Comparison of ENCODE assay signal across 18 cellular contexts in the genomic region with DNA sequence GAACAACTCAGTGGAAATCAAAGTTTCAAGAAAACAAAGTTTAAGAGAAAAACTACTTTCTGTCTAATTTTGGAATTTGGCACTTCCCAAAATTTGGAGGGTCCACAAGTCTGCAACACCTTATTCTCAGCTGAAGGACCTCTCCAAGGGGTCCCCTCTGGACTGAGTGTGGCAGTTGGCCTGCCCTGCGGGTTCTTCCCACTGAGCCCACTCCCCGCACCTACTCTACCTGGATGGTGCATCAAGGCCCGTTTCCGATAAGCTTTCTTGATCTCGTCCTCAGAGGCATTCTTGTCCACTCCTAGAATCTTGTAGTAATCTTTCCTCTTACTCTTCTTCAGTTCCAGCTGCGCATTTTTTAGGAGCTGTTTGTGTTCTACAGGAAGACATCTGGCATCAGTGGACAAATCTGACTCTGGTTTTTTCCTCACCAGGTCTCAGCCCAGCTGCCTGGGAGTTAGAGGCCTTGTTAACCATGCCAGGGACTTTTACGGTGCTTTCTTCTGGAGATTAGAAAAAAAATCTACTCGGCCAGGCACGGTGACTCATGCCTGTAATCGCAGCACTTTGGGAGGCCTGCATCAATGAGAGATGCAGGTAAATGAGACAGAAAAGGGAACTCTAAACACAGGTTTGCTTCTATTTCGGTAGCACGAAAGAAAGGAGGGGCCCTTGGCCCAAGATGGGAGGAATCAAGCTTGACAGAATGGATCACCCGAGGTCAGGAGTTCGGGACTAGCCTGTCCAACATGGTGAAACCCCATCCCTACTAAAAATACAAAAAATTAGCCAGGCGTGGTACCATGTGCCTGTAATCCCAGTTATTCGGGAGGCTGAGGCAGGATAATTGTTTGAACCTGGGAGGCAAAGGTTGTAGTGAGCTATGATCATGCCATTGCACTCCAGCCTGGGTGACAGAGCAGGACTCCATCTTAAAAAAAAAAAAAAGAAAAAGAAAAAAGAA. TPM values are rescaled to one million over a fixed set of nuclear protein-coding genes. Genes with fewer than 3 reads are reported as not detected.
DNase-seq lines count a peak whose midpoint lies in the region; ATAC-seq and TF ChIP-seq lines count a peak whose summit lies in the region.
"Had no signal": no experiment of that assay in that cellular context is flagged by ENCODE, and none has a peak within 500 bp of the region (broad histone marks: within the 10 kb centered on the region; RNA-seq: fewer than 3 reads in every experiment).

No MANE protein-coding gene starts in this region.

- peak overlapping the region in 2 of 4 donors; percentile 30 to 32 for H3K27ac ChIP-seq in body of pancreas
- H3K27ac ChIP-seq in substantia nigra (ENCODE audit: low read depth, low read length, poor library complexity, severe bottlenecking), result peak overlapping the region; percentile 31
- H3K27ac ChIP-seq in OCI-LY7 (ENCODE audit: low read depth, low read length, poor library complexity, severe bottlenecking), result no peak overlapping the region

- no TSS peak for BruUV-seq in OCI-LY7 (replicated peaks; lab: Mats Ljungman, UMichigan)

- DNase-seq in activated CD4-positive, alpha-beta T cell treated with anti-CD3 and anti-CD28 coated beads, Interleukin-2, amount 10 ng/mL, durations not matched to agents 7 days and 5 days, result no peak
- DNase-seq in activated CD4-positive, alpha-beta T cell treated with anti-CD3 and anti-CD28 coated beads for 36 hours, result no peak
- no peak for DNase-seq in body of pancreas
- DNase-seq in kidney tubule cell (ENCODE audit: low spot score), result peak; percentile 23
- no peak for DNase-seq in substantia nigra (lab: John Stamatoyannopoulos, UW)
- DNase-seq in OCI-LY7 (ENCODE audit: low spot score), result no peak
- no peak for DNase-seq in left ventricle myocardium superior
- no peak for DNase-seq in NCI-H82 (lab: John Stamatoyannopoulos, UW)
- DNase-seq: activated CD4-positive, alpha-beta memory T cell treated with anti-CD3 and anti-CD28 coated beads, Interleukin-2, amount 10 ng/mL, durations not matched to agents 7 days and 5 days; cortex of kidney; glutamatergic neuron; immature natural killer cell; NCI-H774; nucleus accumbens; stimulated activated CD4-positive, alpha-beta T cell treated with anti-CD3 and anti-CD28 coated beads, Interleukin-12 subunit alpha, Interleukin-12 subunit beta, amount 100 ng/mL, for 4 hours had no signal

- CTCF ChIA-PET in activated CD4-positive, alpha-beta T cell treated with anti-CD3 and anti-CD28 coated beads, Interleukin-2, amount 10 ng/mL, durations not matched to agents 7 days and 5 days (lab: Charles Lee), result interaction anchor here (0.9 to 1.6 kb wide), 4 partner anchors 13 to 90 kb away, joined by 3 to 5 read pairs (median 4); partner anchors contain the start of gene CNP
- CTCF ChIA-PET in activated CD4-positive, alpha-beta T cell treated with anti-CD3 and anti-CD28 coated beads for 36 hours (lab: Charles Lee), result interaction anchor here (0.5 to 1.1 kb wide), 3 partner anchors 16 to 48 kb away, joined by 3 read pairs; partner anchors contain the start of gene CNP
- CTCF ChIA-PET in OCI-LY7 (lab: Charles Lee; ENCODE audit: unreplicated experiment), result no interaction called here

- WGBS in body of pancreas, 2 donors, result 83 to 88% methylated on average over 16 of the region's 16 CpGs

- H3K36me3 Mint-ChIP-seq in activated CD4-positive, alpha-beta T cell treated with anti-CD3 and anti-CD28 coated beads, Interleukin-2, amount 10 ng/mL, durations not matched to agents 7 days and 5 days (ENCODE audit: low read depth), result peaks cover 67% of the 10 kb centered on the region
- H3K36me3 Mint-ChIP-seq in activated CD4-positive, alpha-beta T cell treated with anti-CD3 and anti-CD28 coated beads for 36 hours (ENCODE audit: low read depth), result peaks cover 58% of the 10 kb centered on the region

- no peak for TF ChIP-seq POLR2A in body of pancreas (IDR thresholded peaks at IDR 0.05)

- no peaks in the 10 kb centered on the region for H3K27me3 ChIP-seq in body of pancreas

- intact Hi-C loops in activated CD4-positive, alpha-beta T cell treated with anti-CD3 and anti-CD28 coated beads for 36 hours (cut with DNase I, micrococcal nuclease), result no loop called here
- intact Hi-C loops in body of pancreas (cut with DNase I) (no loop called here), OCI-LY7 (cut with micrococcal nuclease; ENCODE audit: unreplicated experiment) (no loop called here), left ventricle myocardium superior (cut with micrococcal nuclease) (no loop called here)

- ATAC-seq in activated CD4-positive, alpha-beta T cell treated with anti-CD3 and anti-CD28 coated beads for 36 hours, result no peak
- ATAC-seq in body of pancreas, result peak; percentile 21
- no peak for ATAC-seq in left ventricle myocardium superior
- ATAC-seq: mucosa of descending colon had no signal

- H4K20me1 ChIP-seq in OCI-LY7 (ENCODE audit: insufficient read depth, low read length), result no peaks in the 10 kb centered on the region

- H2AFZ ChIP-seq in OCI-LY7 (ENCODE audit: low read length), result no peak overlapping the region

- no peak for TF ChIP-seq CTCF in body of pancreas (IDR thresholded peaks at IDR 0.05)
- no peak for TF ChIP-seq CTCF in OCI-LY7 (conservative IDR thresholded peaks at IDR 0.05; ENCODE audit: low read length)

- peaks cover 5 to 33% of the 10 kb centered on the region in 2 donors for H3K36me3 ChIP-seq in body of pancreas (replicated peaks in 1 of 2; ENCODE audit: insufficient read depth in 1 of 2, low read depth in 2 of 2)
- H3K36me3 ChIP-seq in OCI-LY7 (ENCODE audit: insufficient read depth, low read length), result peaks cover 90% of the 10 kb centered on the region

- H3K79me2 ChIP-seq in OCI-LY7 (ENCODE audit: insufficient read depth, low read depth, low read length), result no peaks in the 10 kb centered on the region

- H3K4me3 Mint-ChIP-seq in activated CD4-positive, alpha-beta T cell treated with anti-CD3 and anti-CD28 coated beads, Interleukin-2, amount 10 ng/mL, durations not matched to agents 7 days and 5 days, result no peak overlapping the region
- H3K4me3 Mint-ChIP-seq in activated CD4-positive, alpha-beta T cell treated with anti-CD3 and anti-CD28 coated beads for 36 hours, result no peak overlapping the region
- H3K4me3 Mint-ChIP-seq: activated CD4-positive, alpha-beta memory T cell treated with anti-CD3 and anti-CD28 coated beads, Interleukin-2, amount 10 ng/mL, durations not matched to agents 7 days and 5 days; CD14-positive monocyte; immature natural killer cell; stimulated activated naive CD8-positive, alpha-beta T cell treated with anti-CD3 and anti-CD28 coated beads, Interleukin-15, Interleukin-2, amounts not matched to agents 100 ng/mL and 50 ng/mL, for 24 hours had no signal

- POLR2A ChIA-PET in activated CD4-positive, alpha-beta T cell treated with anti-CD3 and anti-CD28 coated beads, Interleukin-2, amount 10 ng/mL, durations not matched to agents 7 days and 5 days (lab: Charles Lee), result no interaction called here
- POLR2A ChIA-PET in activated CD4-positive, alpha-beta T cell treated with anti-CD3 and anti-CD28 coated beads for 36 hours (lab: Charles Lee), result interaction anchor here (0.6 kb wide), 3 partner anchors 45 to 66 kb away, joined by 3 to 4 read pairs (median 3); no protein-coding TSS in a partner anchor
- POLR2A ChIA-PET in OCI-LY7 (lab: Charles Lee), result no interaction called here

- no peaks in the 10 kb centered on the region for H3K9me3 Mint-ChIP-seq in activated CD4-positive, alpha-beta T cell treated with anti-CD3 and anti-CD28 coated beads, Interleukin-2, amount 10 ng/mL, durations not matched to agents 7 days and 5 days
- no peaks in the 10 kb centered on the region for H3K9me3 Mint-ChIP-seq in activated CD4-positive, alpha-beta T cell treated with anti-CD3 and anti-CD28 coated beads for 36 hours (ENCODE audit: low read depth)
- H3K9me3 Mint-ChIP-seq: activated CD4-positive, alpha-beta memory T cell treated with anti-CD3 and anti-CD28 coated beads, Interleukin-2, amount 10 ng/mL, durations not matched to agents 7 days and 5 days; immature natural killer cell; stimulated activated naive CD8-positive, alpha-beta T cell treated with anti-CD3 and anti-CD28 coated beads, Interleukin-15, Interleukin-2, amounts not matched to agents 100 ng/mL and 50 ng/mL, for 24 hours had no signal

- H3K27ac Mint-ChIP-seq in activated CD4-positive, alpha-beta T cell treated with anti-CD3 and anti-CD28 coated beads, Interleukin-2, amount 10 ng/mL, durations not matched to agents 7 days and 5 days, result peak overlapping the region; percentile 71
- no peak overlapping the region for H3K27ac Mint-ChIP-seq in activated CD4-positive, alpha-beta T cell treated with anti-CD3 and anti-CD28 coated beads for 36 hours
- H3K27ac Mint-ChIP-seq: activated CD4-positive, alpha-beta memory T cell treated with anti-CD3 and anti-CD28 coated beads, Interleukin-2, amount 10 ng/mL, durations not matched to agents 7 days and 5 days; stimulated activated naive CD8-positive, alpha-beta T cell treated with anti-CD3 and anti-CD28 coated beads, Interleukin-15, Interleukin-2, amounts not matched to agents 100 ng/mL and 50 ng/mL, for 24 hours had no signal

- H3K4me2 ChIP-seq in OCI-LY7 (ENCODE audit: low read length), result no peak overlapping the region

- H3K9me2 ChIP-seq in OCI-LY7 (ENCODE audit: insufficient read depth, low read length), result no peaks in the 10 kb centered on the region

- no peaks in the 10 kb centered on the region for H3K9me3 ChIP-seq in body of pancreas
- H3K9me3 ChIP-seq in OCI-LY7 (ENCODE audit: low read length), result no peaks in the 10 kb centered on the region
- H3K9me3 ChIP-seq: mucosa of descending colon had no signal

- no peaks in the 10 kb centered on the region for H3K27me3 Mint-ChIP-seq in activated CD4-positive, alpha-beta T cell treated with anti-CD3 and anti-CD28 coated beads, Interleukin-2, amount 10 ng/mL, durations not matched to agents 7 days and 5 days
- no peaks in the 10 kb centered on the region for H3K27me3 Mint-ChIP-seq in activated CD4-positive, alpha-beta T cell treated with anti-CD3 and anti-CD28 coated beads for 36 hours
- H3K27me3 Mint-ChIP-seq: activated CD4-positive, alpha-beta memory T cell treated with anti-CD3 and anti-CD28 coated beads, Interleukin-2, amount 10 ng/mL, durations not matched to agents 7 days and 5 days; stimulated activated naive CD8-positive, alpha-beta T cell treated with anti-CD3 and anti-CD28 coated beads, Interleukin-15, Interleukin-2, amounts not matched to agents 100 ng/mL and 50 ng/mL, for 24 hours had no signal

- H3K4me1 Mint-ChIP-seq in activated CD4-positive, alpha-beta T cell treated with anti-CD3 and anti-CD28 coated beads, Interleukin-2, amount 10 ng/mL, durations not matched to agents 7 days and 5 days, result peaks cover 1% of the 10 kb centered on the region
- H3K4me1 Mint-ChIP-seq in activated CD4-positive, alpha-beta T cell treated with anti-CD3 and anti-CD28 coated beads for 36 hours, result peaks cover 4% of the 10 kb centered on the region
- H3K4me1 Mint-ChIP-seq: activated CD4-positive, alpha-beta memory T cell treated with anti-CD3 and anti-CD28 coated beads, Interleukin-2, amount 10 ng/mL, durations not matched to agents 7 days and 5 days; CD14-positive monocyte; immature natural killer cell had no signal

- H3K4me3 ChIP-seq in body of pancreas (no peak overlapping the region), OCI-LY7 (ENCODE audit: low read depth, low read length, poor library complexity, severe bottlenecking) (no peak overlapping the region)
- H3K4me3 ChIP-seq: mucosa of descending colon had no signal

- peaks cover 10% of the 10 kb centered on the region for H3K4me1 ChIP-seq in body of pancreas
- H3K4me1 ChIP-seq in OCI-LY7 (ENCODE audit: insufficient read depth, low read length, poor library complexity, severe bottlenecking), result peaks cover 4% of the 10 kb centered on the region

RNA-seq across cellular contexts. Expression of gene CNP, which starts 15.7 kb away (rescaled TPM):
- 10 to 100 TPM; 81.2 to 97.5 TPM for total RNA-seq in activated CD4-positive, alpha-beta T cell treated with anti-CD3 and anti-CD28 coated beads, Interleukin-2, amount 10 ng/mL, durations not matched to agents 7 days and 5 days
- 10 to 100 TPM; 55.1 to 77.0 TPM for total RNA-seq in activated CD4-positive, alpha-beta T cell treated with anti-CD3 and anti-CD28 coated beads for 36 hours
- total RNA-seq in body of pancreas (10 to 100 TPM; 36.3 to 70.2 TPM), OCI-LY7 (2022) (43.9 and 50.6 TPM in 2 replicates), left ventricle myocardium superior (28.6 TPM)
- total RNA-seq in OCI-LY7 (2014; rRNA removed; shearing (Covaris generic)), result 33.8 and 34.1 TPM in 2 replicates

RNA-seq across cellular contexts. Expression of gene DNAJC7, which starts 34.9 kb away (rescaled TPM):
- 10 to 100 TPM; 93.3 to 94.8 TPM for total RNA-seq in activated CD4-positive, alpha-beta T cell treated with anti-CD3 and anti-CD28 coated beads, Interleukin-2, amount 10 ng/mL, durations not matched to agents 7 days and 5 days
- total RNA-seq in activated CD4-positive, alpha-beta T cell treated with anti-CD3 and anti-CD28 coated beads for 36 hours, result 10 to 100 TPM; 86.6 to 94.8 TPM
- total RNA-seq in body of pancreas (10 to 100 TPM; 32.4 to 43.5 TPM), OCI-LY7 (2022) (118 and 124 TPM in 2 replicates), left ventricle myocardium superior (76.6 TPM)
- 76.4 and 87.1 TPM in 2 replicates for total RNA-seq in OCI-LY7 (2014; rRNA removed; shearing (Covaris generic))

RNA-seq across cellular contexts. Expression of gene NKIRAS2, which starts 37.6 kb away (rescaled TPM):
- total RNA-seq in activated CD4-positive, alpha-beta T cell treated with anti-CD3 and anti-CD28 coated beads, Interleukin-2, amount 10 ng/mL, durations not matched to agents 7 days and 5 days, result 10 to 100 TPM; 23.3 to 25.5 TPM
- 10 to 100 TPM; 16.3 to 17.2 TPM for total RNA-seq in activated CD4-positive, alpha-beta T cell treated with anti-CD3 and anti-CD28 coated beads for 36 hours
- total RNA-seq in body of pancreas (10 to 100 TPM; 17.1 to 19.2 TPM), OCI-LY7 (2022) (32.8 and 38.1 TPM in 2 replicates), left ventricle myocardium superior (44.8 TPM)
- total RNA-seq in OCI-LY7 (2014; rRNA removed; shearing (Covaris generic)), result 34.8 and 40.2 TPM in 2 replicates

RNA-seq across cellular contexts. Expression of gene ODAD4, which starts 51.9 kb away (rescaled TPM):
- total RNA-seq in activated CD4-positive, alpha-beta T cell treated with anti-CD3 and anti-CD28 coated beads, Interleukin-2, amount 10 ng/mL, durations not matched to agents 7 days and 5 days, result under 1 TPM; 0.40 to 0.42 TPM
- 1 to 10 TPM in 1 of 2 experiments, under 1 TPM in 1; 0.81 to 1.1 TPM for total RNA-seq in activated CD4-positive, alpha-beta T cell treated with anti-CD3 and anti-CD28 coated beads for 36 hours
- under 1 TPM; 0.26 to 0.66 TPM for total RNA-seq in body of pancreas
- total RNA-seq in OCI-LY7 (2014; rRNA removed; shearing (Covaris generic)), result 1.1 and 3.2 TPM in 2 replicates
- total RNA-seq in OCI-LY7 (2022), result 1.3 TPM in 2 replicates
- 0.52 TPM for total RNA-seq in left ventricle myocardium superior
